10 cellular contexts compared by ENCODE assay signal in the genomic region with DNA sequence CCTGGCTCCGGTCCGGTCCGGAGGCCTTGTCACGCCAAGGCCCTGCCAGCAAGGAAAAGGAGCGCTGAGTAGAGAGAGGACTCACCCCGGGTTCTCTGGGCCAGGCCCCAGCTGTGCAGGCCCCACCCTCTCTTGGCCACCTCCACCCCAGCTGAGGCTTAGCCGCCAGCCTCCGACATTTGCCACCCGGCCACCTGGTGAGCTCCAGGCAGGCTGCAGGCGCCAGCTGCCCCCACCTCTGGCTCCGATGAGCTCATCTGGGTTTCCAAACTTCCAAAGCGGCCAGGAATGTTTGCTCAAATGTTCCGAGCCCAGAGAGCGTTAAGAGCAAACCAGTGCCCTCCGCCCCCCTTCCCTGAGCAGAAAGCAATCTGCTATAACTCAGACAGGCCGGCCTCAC. TPM values are rescaled to one million over a fixed set of nuclear protein-coding genes. Genes with fewer than 3 reads are reported as not detected.
DNase-seq lines count a peak whose midpoint lies in the region; TF ChIP-seq lines count a peak whose summit lies in the region.
"Had no signal": no experiment of that assay in that cellular context is flagged by ENCODE, and none has a peak within 500 bp of the region (broad histone marks: within the 10 kb centered on the region; RNA-seq: fewer than 3 reads in every experiment).

No MANE protein-coding gene starts in this region.

- H3K79me2 ChIP-seq in fibroblast of lung (ENCODE audit: control insufficient read depth, insufficient read depth, low read length) = no peaks in the 10 kb centered on the region

- peaks cover 8% of the 10 kb centered on the region for H3K27me3 ChIP-seq in fibroblast of lung (ENCODE audit: control insufficient read depth, insufficient read depth, low read length)

- DNase-seq in AG08395 (ENCODE audit: low spot score) = peak; percentile 77
- peak; percentile 33 for DNase-seq in NCI-H1092 treated with DMSO at 0.1 percent for 48 hours (lab: John Stamatoyannopoulos, UW)
- peak; percentile 77 to 79 for DNase-seq in fibroblast of lung (ENCODE audit: low read depth in 2 of 2)
- DNase-seq in myocyte (ENCODE audit: low read depth) = peak; percentile 66
- no peak for DNase-seq in activated T-helper 1 cell treated with anti-CD3 and anti-CD28 coated beads, Interleukin-12 subunit alpha, Interleukin-12 subunit beta, Interleukin-2, Interleukin-4 antibody, amounts not matched to agents 30 ng/mL and 10 ng/mL and 1 ng/mL, durations not matched to agents 14 hours and 24 hours and 36 hours (ENCODE audit: low spot score)
- DNase-seq in MV-4-11 (lab: John Stamatoyannopoulos, UW) = no peak
- DNase-seq in pons (ENCODE audit: low spot score) = no peak
- no peak for DNase-seq in activated T-cell treated with anti-CD3 and anti-CD28 coated beads, Interleukin-2, amount 50 U/mL, for 1 hour
- DNase-seq: T-helper 1 cell had no signal

- H3K4me2 ChIP-seq in fibroblast of lung (ENCODE audit: extremely low read depth, insufficient read depth, low read length) = peak overlapping the region; percentile 68

- no peak overlapping the region for H3K27ac ChIP-seq in fibroblast of lung (ENCODE audit: insufficient read depth, low read length)

- H3K27ac Mint-ChIP-seq in activated T-helper 1 cell treated with anti-CD3 and anti-CD28 coated beads, Interleukin-12 subunit alpha, Interleukin-12 subunit beta, Interleukin-2, Interleukin-4 antibody, amounts not matched to agents 30 ng/mL and 10 ng/mL and 1 ng/mL, durations not matched to agents 14 hours and 24 hours and 36 hours = no peak overlapping the region
- H3K27ac Mint-ChIP-seq: CD14-positive monocyte had no signal

- no peaks in the 10 kb centered on the region for H3K9me3 Mint-ChIP-seq in activated T-helper 1 cell treated with anti-CD3 and anti-CD28 coated beads, Interleukin-12 subunit alpha, Interleukin-12 subunit beta, Interleukin-2, Interleukin-4 antibody, amounts not matched to agents 30 ng/mL and 10 ng/mL and 1 ng/mL, durations not matched to agents 14 hours and 24 hours and 36 hours
- H3K9me3 Mint-ChIP-seq: CD14-positive monocyte had no signal

- peak overlapping the region in 1 of 4 experiments; percentile 17 for H3K4me3 ChIP-seq in fibroblast of lung (replicated peaks in 1 of 4; ENCODE audit: control extremely low read depth in 1 of 4, insufficient read depth in 1 of 4, low read depth in 3 of 4, low read length in 4 of 4)

- H3K27me3 Mint-ChIP-seq in activated T-helper 1 cell treated with anti-CD3 and anti-CD28 coated beads, Interleukin-12 subunit alpha, Interleukin-12 subunit beta, Interleukin-2, Interleukin-4 antibody, amounts not matched to agents 30 ng/mL and 10 ng/mL and 1 ng/mL, durations not matched to agents 14 hours and 24 hours and 36 hours (ENCODE audit: insufficient read depth) = peaks cover 8% of the 10 kb centered on the region

- H4K20me1 ChIP-seq in fibroblast of lung (ENCODE audit: control insufficient read depth, extremely low read depth, insufficient read depth, low read length) = no peaks in the 10 kb centered on the region

- no peaks in the 10 kb centered on the region for H3K36me3 ChIP-seq in fibroblast of lung (ENCODE audit: control insufficient read depth, insufficient read depth, low read length)

- H3K9me3 ChIP-seq in fibroblast of lung (ENCODE audit: control insufficient read depth, insufficient read depth, low read depth, low read length) = no peaks in the 10 kb centered on the region

- H3K36me3 Mint-ChIP-seq in activated T-helper 1 cell treated with anti-CD3 and anti-CD28 coated beads, Interleukin-12 subunit alpha, Interleukin-12 subunit beta, Interleukin-2, Interleukin-4 antibody, amounts not matched to agents 30 ng/mL and 10 ng/mL and 1 ng/mL, durations not matched to agents 14 hours and 24 hours and 36 hours (ENCODE audit: low read depth) = no peaks in the 10 kb centered on the region
- H3K36me3 Mint-ChIP-seq: CD14-positive monocyte had no signal

- H3K4me1 Mint-ChIP-seq in activated T-helper 1 cell treated with anti-CD3 and anti-CD28 coated beads, Interleukin-12 subunit alpha, Interleukin-12 subunit beta, Interleukin-2, Interleukin-4 antibody, amounts not matched to agents 30 ng/mL and 10 ng/mL and 1 ng/mL, durations not matched to agents 14 hours and 24 hours and 36 hours (ENCODE audit: low read depth) = no peaks in the 10 kb centered on the region
- H3K4me1 Mint-ChIP-seq: CD14-positive monocyte had no signal

- H3K4me3 Mint-ChIP-seq in activated T-helper 1 cell treated with anti-CD3 and anti-CD28 coated beads, Interleukin-12 subunit alpha, Interleukin-12 subunit beta, Interleukin-2, Interleukin-4 antibody, amounts not matched to agents 30 ng/mL and 10 ng/mL and 1 ng/mL, durations not matched to agents 14 hours and 24 hours and 36 hours = no peak overlapping the region
- H3K4me3 Mint-ChIP-seq: CD14-positive monocyte had no signal

- intact Hi-C loops in activated T-helper 1 cell treated with anti-CD3 and anti-CD28 coated beads, Interleukin-12 subunit alpha, Interleukin-12 subunit beta, Interleukin-2, Interleukin-4 antibody, amounts not matched to agents 30 ng/mL and 10 ng/mL and 1 ng/mL, durations not matched to agents 14 hours and 24 hours and 36 hours (cut with micrococcal nuclease) = no loop called here

- no peak for TF ChIP-seq CTCF in fibroblast of lung (conservative IDR thresholded peaks at IDR 0.05 in 1 of 2, IDR thresholded peaks at IDR 0.05 in 1 of 2; ENCODE audit: low read depth in 1 of 2, low read length in 2 of 2)

- no peak overlapping the region for H3K9ac ChIP-seq in fibroblast of lung (ENCODE audit: insufficient read depth, low read length)

- H3K4me1 ChIP-seq in fibroblast of lung (ENCODE audit: control insufficient read depth, extremely low read depth, insufficient read depth, low read length) = peaks cover 10% of the 10 kb centered on the region

- no peak overlapping the region for H2AFZ ChIP-seq in fibroblast of lung (ENCODE audit: low read length)

RNA-seq across cellular contexts. Expression of a gene that starts 9.0 kb away (rescaled TPM):
- total RNA-seq in fibroblast of lung (1.0 and 7.4 TPM in 2 replicates), myocyte (1.8 and 2.4 TPM in 2 replicates)
- 2.8 and 11.8 TPM in 2 replicates for polyA plus RNA-seq in fibroblast of lung
- 3.9 and 9.5 TPM in 2 replicates for polyA plus RNA-seq in fibroblast of lung (2012)
- 14.0 and 82.2 TPM in 2 replicates for polyA minus RNA-seq in fibroblast of lung (ENCODE audit: low replicate concordance)
- polyA plus RNA-seq in myocyte (2012) = 2.5 TPM
- total RNA-seq in activated T-helper 1 cell treated with anti-CD3 and anti-CD28 coated beads, Interleukin-12 subunit alpha, Interleukin-12 subunit beta, Interleukin-2, Interleukin-4 antibody, amounts not matched to agents 30 ng/mL and 10 ng/mL and 1 ng/mL, durations not matched to agents 14 hours and 24 hours and 36 hours = 0.07 and 0.08 TPM in 2 replicates

Comparison
In these comparisons a context has a peak if more than half of its experiments do, and no peak if none do; other contexts are left out.
1. DNase-seq: peak in AG08395 (single experiment), NCI-H1092 treated with DMSO at 0.1 percent for 48 hours (single experiment), fibroblast of lung (2 of 2) and myocyte (single experiment); none in activated T-helper 1 cell treated with anti-CD3 and anti-CD28 coated beads, Interleukin-12 subunit alpha, Interleukin-12 subunit beta, Interleukin-2, Interleukin-4 antibody, amounts not matched to agents 30 ng/mL and 10 ng/mL and 1 ng/mL, durations not matched to agents 14 hours and 24 hours and 36 hours (single experiment), MV-4-11 (single experiment), pons (single experiment) and activated T-cell treated with anti-CD3 and anti-CD28 coated beads, Interleukin-2, amount 50 U/mL, for 1 hour (single experiment).